Comparison of ENCODE assay signal across 1 cellular context in the genomic region with DNA sequence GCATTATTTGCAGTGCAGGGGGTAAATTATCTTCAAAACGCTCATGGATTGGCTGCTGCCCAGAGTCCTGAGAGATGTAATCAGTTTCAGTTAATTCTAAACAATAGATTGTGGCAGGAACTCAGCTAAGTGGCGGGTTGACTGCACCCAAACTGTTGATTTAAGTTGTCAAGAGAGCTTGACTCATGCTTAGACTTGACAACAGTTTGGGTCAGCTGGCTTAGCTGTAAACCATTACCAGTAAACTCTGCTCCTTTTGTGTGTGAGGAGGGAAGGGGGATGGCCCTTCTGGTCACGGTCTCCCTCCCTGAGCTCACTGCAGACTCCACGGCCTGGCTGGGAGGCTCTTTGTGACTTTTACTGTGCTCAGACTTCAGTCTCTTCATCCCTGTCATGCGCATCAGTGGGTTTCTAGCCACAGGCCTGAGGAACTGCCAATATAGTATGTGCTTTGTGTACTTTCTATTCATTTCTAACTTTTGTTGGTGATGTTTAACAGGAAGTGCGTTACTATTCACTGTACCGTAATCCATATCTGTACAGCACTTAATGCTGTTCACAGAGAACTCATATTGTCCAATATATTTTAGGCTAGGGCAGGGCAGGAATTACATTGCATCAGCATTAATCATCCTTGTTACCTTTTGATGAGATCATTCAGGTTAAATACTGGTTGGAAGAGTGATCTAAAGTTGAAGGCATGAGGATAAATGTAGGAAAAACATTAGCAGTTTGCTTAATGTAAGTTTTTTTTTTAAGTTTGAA.
TF ChIP-seq lines count a peak whose summit lies in the region.

No MANE protein-coding gene starts in this region.

TF ChIP-seq in HepG2, 621 proteins besides CTCF, POLR2A, EP300 and RAD21 (continued from another document):
- TF ChIP-seq, protein P1, sequence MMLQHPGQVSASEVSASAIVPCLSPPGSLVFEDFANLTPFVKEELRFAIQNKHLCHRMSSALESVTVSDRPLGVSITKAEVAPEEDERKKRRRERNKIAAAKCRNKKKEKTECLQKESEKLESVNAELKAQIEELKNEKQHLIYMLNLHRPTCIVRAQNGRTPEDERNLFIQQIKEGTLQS (CRISPR knock-in tag; IDR thresholded peaks at IDR 0.05), result peak; percentile 53; the same call in 1 of the 2 replicates
- TF ChIP-seq ZNF160 (CRISPR knock-in tag; IDR thresholded peaks at IDR 0.05) (no peak), ZNF337 (CRISPR knock-in tag; IDR thresholded peaks at IDR 0.05; ENCODE audit: borderline replicate concordance, low read depth) (peak; percentile 66; the same call in 1 of the 2 replicates), ZSCAN29 (CRISPR knock-in tag; conservative IDR thresholded peaks at IDR 0.05) (0 out of 2 replicates have a peak, but pooled peaks have one; percentile 39), SALL1 (CRISPR knock-in tag; IDR thresholded peaks at IDR 0.05) (peak; percentile 33; the same call in 1 of the 2 replicates), HOXD1 (CRISPR knock-in tag; IDR thresholded peaks at IDR 0.05) (no peak), SNAI1 (CRISPR knock-in tag; IDR thresholded peaks at IDR 0.05; ENCODE audit: borderline replicate concordance) (no peak), GLI4 (CRISPR knock-in tag; IDR thresholded peaks at IDR 0.05; ENCODE audit: borderline replicate concordance) (no peak), MAFK (conservative IDR thresholded peaks at IDR 0.05 in 1 of 2, IDR thresholded peaks at IDR 0.05 in 1 of 2; ENCODE audit: low read length in 2 of 2) (peak; percentile 82 to 88), ZNF510 (CRISPR knock-in tag; IDR thresholded peaks at IDR 0.05; ENCODE audit: low read depth) (peak; percentile 65; the same call in 1 of the 2 replicates), POLR2G (IDR thresholded peaks at IDR 0.05; ENCODE audit: low read depth, low read length) (no peak), SAP130 (CRISPR knock-in tag; IDR thresholded peaks at IDR 0.05; ENCODE audit: low read depth) (peak; percentile 71), THAP11 (CRISPR knock-in tag; IDR thresholded peaks at IDR 0.05) (peak; percentile 6; the same call in 1 of the 2 replicates), ASH2L (IDR thresholded peaks at IDR 0.05; ENCODE audit: insufficient read length, low read depth, low read length) (peak; percentile 20), TBX2 (CRISPR knock-in tag; IDR thresholded peaks at IDR 0.05; ENCODE audit: borderline replicate concordance) (peak; percentile 41; the same call in 1 of the 2 replicates), ZNF616 (CRISPR knock-in tag; IDR thresholded peaks at IDR 0.05; ENCODE audit: low read depth) (0 out of 2 replicates have a peak, but pooled peaks have one; percentile 38), SIN3A (IDR thresholded peaks at IDR 0.05; ENCODE audit: borderline replicate concordance, low read depth, low read length) (no peak), MBD4 (IDR thresholded peaks at IDR 0.05; ENCODE audit: borderline replicate concordance, low read length) (no peak), MED1 (CRISPR knock-in tag; IDR thresholded peaks at IDR 0.05) (0 out of 2 replicates have a peak, but pooled peaks have one; percentile 15), ZNF556 (CRISPR knock-in tag; IDR thresholded peaks at IDR 0.05; ENCODE audit: borderline replicate concordance) (0 out of 2 replicates have a peak, but pooled peaks have one; percentile 34), JUN (CRISPR knock-in tag; IDR thresholded peaks at IDR 0.05) (peak; percentile 60; the same call in 1 of the 2 replicates), RCOR2 (CRISPR knock-in tag; IDR thresholded peaks at IDR 0.05) (peak; percentile 34; the same call in 1 of the 2 replicates), ZFYVE20 (CRISPR knock-in tag; IDR thresholded peaks at IDR 0.05; ENCODE audit: borderline replicate concordance, low read depth) (no peak), TRIM24 (CRISPR knock-in tag; IDR thresholded peaks at IDR 0.05) (no peak), ZKSCAN8 (CRISPR knock-in tag; IDR thresholded peaks at IDR 0.05; ENCODE audit: borderline replicate concordance) (peak; percentile 62; the same call in 1 of the 2 replicates), ZNF878 (CRISPR knock-in tag; IDR thresholded peaks at IDR 0.05) (no peak), NFYC (CRISPR knock-in tag; IDR thresholded peaks at IDR 0.05) (no peak), SOX13 (IDR thresholded peaks at IDR 0.05) (peak; percentile 39; the same call in 1 of the 2 replicates), SOX13 (CRISPR knock-in tag; conservative IDR thresholded peaks at IDR 0.05 in 1 of 2, IDR thresholded peaks at IDR 0.05 in 1 of 2) (peak in 1 of 2 experiments; percentile 73; a peak in 1 of 4 replicates), ZNF614 (CRISPR knock-in tag; IDR thresholded peaks at IDR 0.05; ENCODE audit: borderline replicate concordance) (peak; percentile 13; the same call in 1 of the 2 replicates), ZNF232 (CRISPR knock-in tag; IDR thresholded peaks at IDR 0.05; ENCODE audit: borderline replicate concordance) (0 out of 2 replicates have a peak, but pooled peaks have one; percentile 30), POGZ (CRISPR knock-in tag; IDR thresholded peaks at IDR 0.05) (peak; percentile 89), ZNF329 (CRISPR knock-in tag; IDR thresholded peaks at IDR 0.05; ENCODE audit: low read depth) (no peak), NPAS2 (CRISPR knock-in tag; IDR thresholded peaks at IDR 0.05; ENCODE audit: borderline replicate concordance) (no peak)
- TF ChIP-seq, protein P2, sequence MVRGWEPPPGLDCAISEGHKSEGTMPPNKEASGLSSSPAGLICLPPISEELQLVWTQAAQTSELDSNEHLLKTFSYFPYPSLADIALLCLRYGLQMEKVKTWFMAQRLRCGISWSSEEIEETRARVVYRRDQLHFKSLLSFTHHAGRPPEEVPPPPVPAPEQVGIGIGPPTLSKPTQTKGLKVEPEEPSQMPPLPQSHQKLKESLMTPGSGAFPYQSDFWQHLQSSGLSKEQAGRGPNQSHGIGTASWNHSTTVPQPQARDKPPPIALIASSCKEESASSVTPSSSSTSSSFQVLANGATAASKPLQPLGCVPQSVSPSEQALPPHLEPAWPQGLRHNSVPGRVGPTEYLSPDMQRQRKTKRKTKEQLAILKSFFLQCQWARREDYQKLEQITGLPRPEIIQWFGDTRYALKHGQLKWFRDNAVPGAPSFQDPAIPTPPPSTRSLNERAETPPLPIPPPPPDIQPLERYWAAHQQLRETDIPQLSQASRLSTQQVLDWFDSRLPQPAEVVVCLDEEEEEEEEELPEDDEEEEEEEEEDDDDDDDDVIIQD (CRISPR knock-in tag; IDR thresholded peaks at IDR 0.05; ENCODE audit: low read depth), result peak; percentile 97
- TF ChIP-seq, protein P3, sequence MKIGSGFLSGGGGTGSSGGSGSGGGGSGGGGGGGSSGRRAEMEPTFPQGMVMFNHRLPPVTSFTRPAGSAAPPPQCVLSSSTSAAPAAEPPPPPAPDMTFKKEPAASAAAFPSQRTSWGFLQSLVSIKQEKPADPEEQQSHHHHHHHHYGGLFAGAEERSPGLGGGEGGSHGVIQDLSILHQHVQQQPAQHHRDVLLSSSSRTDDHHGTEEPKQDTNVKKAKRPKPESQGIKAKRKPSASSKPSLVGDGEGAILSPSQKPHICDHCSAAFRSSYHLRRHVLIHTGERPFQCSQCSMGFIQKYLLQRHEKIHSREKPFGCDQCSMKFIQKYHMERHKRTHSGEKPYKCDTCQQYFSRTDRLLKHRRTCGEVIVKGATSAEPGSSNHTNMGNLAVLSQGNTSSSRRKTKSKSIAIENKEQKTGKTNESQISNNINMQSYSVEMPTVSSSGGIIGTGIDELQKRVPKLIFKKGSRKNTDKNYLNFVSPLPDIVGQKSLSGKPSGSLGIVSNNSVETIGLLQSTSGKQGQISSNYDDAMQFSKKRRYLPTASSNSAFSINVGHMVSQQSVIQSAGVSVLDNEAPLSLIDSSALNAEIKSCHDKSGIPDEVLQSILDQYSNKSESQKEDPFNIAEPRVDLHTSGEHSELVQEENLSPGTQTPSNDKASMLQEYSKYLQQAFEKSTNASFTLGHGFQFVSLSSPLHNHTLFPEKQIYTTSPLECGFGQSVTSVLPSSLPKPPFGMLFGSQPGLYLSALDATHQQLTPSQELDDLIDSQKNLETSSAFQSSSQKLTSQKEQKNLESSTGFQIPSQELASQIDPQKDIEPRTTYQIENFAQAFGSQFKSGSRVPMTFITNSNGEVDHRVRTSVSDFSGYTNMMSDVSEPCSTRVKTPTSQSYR (CRISPR knock-in tag; IDR thresholded peaks at IDR 0.05; ENCODE audit: borderline replicate concordance), result peak; percentile 24; the same call in 1 of the 2 replicates
- TF ChIP-seq, protein P4, sequence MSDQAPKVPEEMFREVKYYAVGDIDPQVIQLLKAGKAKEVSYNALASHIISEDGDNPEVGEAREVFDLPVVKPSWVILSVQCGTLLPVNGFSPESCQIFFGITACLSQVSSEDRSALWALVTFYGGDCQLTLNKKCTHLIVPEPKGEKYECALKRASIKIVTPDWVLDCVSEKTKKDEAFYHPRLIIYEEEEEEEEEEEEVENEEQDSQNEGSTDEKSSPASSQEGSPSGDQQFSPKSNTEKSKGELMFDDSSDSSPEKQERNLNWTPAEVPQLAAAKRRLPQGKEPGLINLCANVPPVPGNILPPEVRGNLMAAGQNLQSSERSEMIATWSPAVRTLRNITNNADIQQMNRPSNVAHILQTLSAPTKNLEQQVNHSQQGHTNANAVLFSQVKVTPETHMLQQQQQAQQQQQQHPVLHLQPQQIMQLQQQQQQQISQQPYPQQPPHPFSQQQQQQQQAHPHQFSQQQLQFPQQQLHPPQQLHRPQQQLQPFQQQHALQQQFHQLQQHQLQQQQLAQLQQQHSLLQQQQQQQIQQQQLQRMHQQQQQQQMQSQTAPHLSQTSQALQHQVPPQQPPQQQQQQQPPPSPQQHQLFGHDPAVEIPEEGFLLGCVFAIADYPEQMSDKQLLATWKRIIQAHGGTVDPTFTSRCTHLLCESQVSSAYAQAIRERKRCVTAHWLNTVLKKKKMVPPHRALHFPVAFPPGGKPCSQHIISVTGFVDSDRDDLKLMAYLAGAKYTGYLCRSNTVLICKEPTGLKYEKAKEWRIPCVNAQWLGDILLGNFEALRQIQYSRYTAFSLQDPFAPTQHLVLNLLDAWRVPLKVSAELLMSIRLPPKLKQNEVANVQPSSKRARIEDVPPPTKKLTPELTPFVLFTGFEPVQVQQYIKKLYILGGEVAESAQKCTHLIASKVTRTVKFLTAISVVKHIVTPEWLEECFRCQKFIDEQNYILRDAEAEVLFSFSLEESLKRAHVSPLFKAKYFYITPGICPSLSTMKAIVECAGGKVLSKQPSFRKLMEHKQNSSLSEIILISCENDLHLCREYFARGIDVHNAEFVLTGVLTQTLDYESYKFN (CRISPR knock-in tag; conservative IDR thresholded peaks at IDR 0.05), result peak; percentile 37; the same call in 1 of the 2 replicates
- TF ChIP-seq, protein P5, sequence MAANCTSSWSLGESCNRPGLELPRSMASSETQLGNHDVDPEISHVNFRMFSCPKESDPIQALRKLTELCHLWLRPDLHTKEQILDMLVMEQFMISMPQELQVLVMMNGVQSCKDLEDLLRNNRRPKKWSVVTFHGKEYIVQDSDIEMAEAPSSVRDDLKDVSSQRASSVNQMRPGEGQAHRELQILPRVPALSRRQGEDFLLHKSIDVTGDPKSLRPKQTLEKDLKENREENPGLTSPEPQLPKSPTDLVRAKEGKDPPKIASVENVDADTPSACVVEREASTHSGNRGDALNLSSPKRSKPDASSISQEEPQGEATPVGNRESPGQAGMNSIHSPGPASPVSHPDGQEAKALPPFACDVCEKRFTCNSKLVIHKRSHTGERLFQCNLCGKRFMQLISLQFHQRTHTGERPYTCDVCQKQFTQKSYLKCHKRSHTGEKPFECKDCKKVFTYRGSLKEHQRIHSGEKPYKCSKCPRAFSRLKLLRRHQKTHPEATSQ (CRISPR knock-in tag; IDR thresholded peaks at IDR 0.05; ENCODE audit: borderline replicate concordance), result 0 out of 2 replicates have a peak, but pooled peaks have one; percentile 33
TF ChIP-seq in HepG2: peak in this region for 68.
